ENCODE assay signal across 12 cellular contexts in genomic region chr1:30872948-30873263, GRCh38.
"Had no signal": no experiment of that assay in that cellular context is flagged by ENCODE, and none has a peak within 500 bp of the region (broad histone marks: within the 10 kb centered on the region; RNA-seq: fewer than 3 reads in every experiment).

No MANE protein-coding gene starts in this region.

- H3K36me3 ChIP-seq: breast epithelium, prostate gland, right lobe of liver had no signal

- H3K27ac ChIP-seq: breast epithelium, prostate gland, right lobe of liver, upper lobe of left lung had no signal

- ATAC-seq: heart left ventricle, right lobe of liver had no signal

- H3K27me3 ChIP-seq: breast epithelium, heart left ventricle, right lobe of liver, upper lobe of left lung had no signal

- DNase-seq: activated CD4-positive, alpha-beta T cell treated with anti-CD3 and anti-CD28 coated beads, Interleukin-2, amount 50 U/mL, for 1 hour; activated CD4-positive, CD25-positive, alpha-beta regulatory T cell; amygdala; nephron progenitor cell; right lobe of liver; stimulated activated naive CD4-positive, alpha-beta T cell; substantia nigra; upper lobe of left lung had no signal

- H3K4me3 Mint-ChIP-seq: activated naive CD4-positive, alpha-beta T cell treated with anti-CD3 and anti-CD28 coated beads, Interleukin-2, amount 50 U/mL, for 24 hours; nephron progenitor cell had no signal

- H3K36me3 Mint-ChIP-seq: activated naive CD4-positive, alpha-beta T cell treated with anti-CD3 and anti-CD28 coated beads, Interleukin-2, amount 50 U/mL, for 24 hours had no signal

- H3K4me3 ChIP-seq: breast epithelium, heart left ventricle, prostate gland, right lobe of liver, upper lobe of left lung had no signal

- H3K4me1 ChIP-seq: right lobe of liver had no signal

- H3K4me1 Mint-ChIP-seq: activated naive CD4-positive, alpha-beta T cell treated with anti-CD3 and anti-CD28 coated beads, Interleukin-2, amount 50 U/mL, for 24 hours had no signal

- H3K9me3 ChIP-seq: prostate gland, right lobe of liver had no signal

- H3K9me3 Mint-ChIP-seq: activated naive CD4-positive, alpha-beta T cell treated with anti-CD3 and anti-CD28 coated beads, Interleukin-2, amount 50 U/mL, for 24 hours; nephron progenitor cell had no signal
